14 cellular contexts compared by ENCODE assay signal in genomic region chr18:45916302-45916701, GRCh38. TPM values are rescaled to one million over a fixed set of nuclear protein-coding genes. Genes with fewer than 3 reads are reported as not detected.
DNase-seq lines count a peak whose midpoint lies in the region; ATAC-seq and TF ChIP-seq lines count a peak whose summit lies in the region.
"Had no signal": no experiment of that assay in that cellular context is flagged by ENCODE, and none has a peak within 500 bp of the region (broad histone marks: within the 10 kb centered on the region; RNA-seq: fewer than 3 reads in every experiment).

No MANE protein-coding gene starts in this region.

- H3K4me1 ChIP-seq in KMS-11 (ENCODE audit: low read depth, poor library complexity, severe bottlenecking), result no peaks in the 10 kb centered on the region
- no peaks in the 10 kb centered on the region for H3K4me1 ChIP-seq in ascending aorta

- H3K27me3 ChIP-seq in KMS-11 (ENCODE audit: insufficient read depth, low read depth) (no peaks in the 10 kb centered on the region), ascending aorta (no peaks in the 10 kb centered on the region)
- H3K27me3 ChIP-seq: BLaER1 had no signal

- peaks cover 5% of the 10 kb centered on the region; the same call in 1 of the 2 replicates for H3K36me3 ChIP-seq in KMS-11 (ENCODE audit: insufficient read depth)
- H3K36me3 ChIP-seq in ascending aorta, result peaks cover 54 to 65% of the 10 kb centered on the region in 2 donors

- H3K9me3 Mint-ChIP-seq in MCF 10A (ENCODE audit: unreplicated experiment), result no peaks in the 10 kb centered on the region
- no peaks in the 10 kb centered on the region for H3K9me3 Mint-ChIP-seq in activated T-helper 17 cell treated with anti-CD3 and anti-CD28 coated beads, Interleukin-2, amount 50 U/mL, for 72 hours
- H3K9me3 Mint-ChIP-seq: central memory CD8-positive, alpha-beta T cell; stimulated activated naive CD8-positive, alpha-beta T cell treated with anti-CD3 and anti-CD28 coated beads, Interleukin-15, amount 100 ng/mL, for 72 hours had no signal

- no peak for ATAC-seq in activated T-helper 17 cell treated with anti-CD3 and anti-CD28 coated beads, Interleukin-2, amount 50 U/mL, for 72 hours (replicated peaks)
- ATAC-seq in HG03196 (IDR thresholded peaks at IDR 0.05; ENCODE audit: unreplicated experiment), result no peak
- ATAC-seq: stimulated activated naive CD8-positive, alpha-beta T cell treated with anti-CD3 and anti-CD28 coated beads, Interleukin-15, amount 100 ng/mL, for 72 hours had no signal

- H3K4me3 ChIP-seq in KMS-11 (IDR thresholded peaks at IDR 0.05; ENCODE audit: insufficient read depth, low read depth, low read length) (no peak overlapping the region), retinal pigment epithelial cell (ENCODE audit: low read length) (no peak overlapping the region), ascending aorta (no peak overlapping the region)
- H3K4me3 ChIP-seq: BLaER1 had no signal

- no peak for TF ChIP-seq CTCF in MCF 10A (IDR thresholded peaks at IDR 0.05; ENCODE audit: unreplicated experiment)
- TF ChIP-seq CTCF in KMS-11 (conservative IDR thresholded peaks at IDR 0.05; ENCODE audit: low read depth, low read length), result 0 out of 2 replicates have a peak, but pooled peaks have one; percentile 27
- TF ChIP-seq CTCF in retinal pigment epithelial cell (conservative IDR thresholded peaks at IDR 0.05; ENCODE audit: low read depth, low read length), result peak; percentile 10
- TF ChIP-seq CTCF in ascending aorta (IDR thresholded peaks at IDR 0.05), result no peak

- H3K27me3 Mint-ChIP-seq in MCF 10A (ENCODE audit: insufficient read depth, unreplicated experiment), result no peaks in the 10 kb centered on the region
- H3K27me3 Mint-ChIP-seq in activated T-helper 17 cell treated with anti-CD3 and anti-CD28 coated beads, Interleukin-2, amount 50 U/mL, for 72 hours, result no peaks in the 10 kb centered on the region
- H3K27me3 Mint-ChIP-seq: central memory CD8-positive, alpha-beta T cell; stimulated activated naive CD8-positive, alpha-beta T cell treated with anti-CD3 and anti-CD28 coated beads, Interleukin-15, amount 100 ng/mL, for 72 hours had no signal

- no TSS peak for BruUV-seq in MCF 10A (replicated peaks; lab: Mats Ljungman, UMichigan)

- H3K4me1 Mint-ChIP-seq in MCF 10A (ENCODE audit: insufficient read depth, unreplicated experiment), result peaks cover 16% of the 10 kb centered on the region
- peaks cover 14% of the 10 kb centered on the region for H3K4me1 Mint-ChIP-seq in activated T-helper 17 cell treated with anti-CD3 and anti-CD28 coated beads, Interleukin-2, amount 50 U/mL, for 72 hours

- no peaks in the 10 kb centered on the region for H3K9me3 ChIP-seq in ascending aorta
- H3K9me3 ChIP-seq: BLaER1 had no signal

- peaks cover 77% of the 10 kb centered on the region for H3K36me3 Mint-ChIP-seq in MCF 10A (ENCODE audit: insufficient read depth, unreplicated experiment)
- peaks cover 96% of the 10 kb centered on the region for H3K36me3 Mint-ChIP-seq in activated T-helper 17 cell treated with anti-CD3 and anti-CD28 coated beads, Interleukin-2, amount 50 U/mL, for 72 hours (ENCODE audit: low read depth)

- DNase-seq in T47D (ENCODE audit: low read depth in 1 of 2, low spot score in 1 of 2) (peak; percentile 29 to 44), MCF 10A (ENCODE audit: unreplicated experiment) (no peak), retinal pigment epithelial cell (ENCODE audit: low read depth) (no peak), ascending aorta (ENCODE audit: low spot score in 2 of 2) (no peak)
- no peak for DNase-seq in stimulated activated naive CD4-positive, alpha-beta T cell treated with Interleukin-2 at 50 U/mL for 16 hours (lab: John Stamatoyannopoulos, UW)
- DNase-seq: activated effector memory CD4-positive, alpha-beta T cell treated with anti-CD3 and anti-CD28 coated beads, Interleukin-2, amount 50 U/mL, for 16 hours; IMR-90; NCI-H1694 treated with DMSO at 0.1 percent for 48 hours had no signal

- H3K4me2 ChIP-seq in KMS-11, result no peak overlapping the region
- H3K4me2 ChIP-seq: BLaER1 had no signal

- H4K20me1 ChIP-seq in KMS-11 (ENCODE audit: insufficient read depth), result no peaks in the 10 kb centered on the region
- H4K20me1 ChIP-seq: BLaER1 had no signal

- H3K4me3 Mint-ChIP-seq in MCF 10A (ENCODE audit: unreplicated experiment), result no peak overlapping the region
- H3K4me3 Mint-ChIP-seq in activated T-helper 17 cell treated with anti-CD3 and anti-CD28 coated beads, Interleukin-2, amount 50 U/mL, for 72 hours, result no peak overlapping the region
- H3K4me3 Mint-ChIP-seq: central memory CD8-positive, alpha-beta T cell; stimulated activated naive CD8-positive, alpha-beta T cell treated with anti-CD3 and anti-CD28 coated beads, Interleukin-15, amount 100 ng/mL, for 72 hours had no signal

- no peak overlapping the region for H3K9ac ChIP-seq in KMS-11
- H3K9ac ChIP-seq: BLaER1 had no signal

- H2AFZ ChIP-seq in KMS-11 (ENCODE audit: low read depth), result no peak overlapping the region

- H3K27ac Mint-ChIP-seq in MCF 10A (ENCODE audit: low read depth, unreplicated experiment), result no peak overlapping the region
- H3K27ac Mint-ChIP-seq in activated T-helper 17 cell treated with anti-CD3 and anti-CD28 coated beads, Interleukin-2, amount 50 U/mL, for 72 hours, result peak overlapping the region; percentile 42

- intact Hi-C loops in MCF 10A (cut with micrococcal nuclease), result no loop called here
- intact Hi-C loops in ascending aorta (cut with DNase I), result no loop called here

- POLR2A ChIA-PET in MCF 10A (lab: Yijun Ruan, JAX), result no interaction called here

- CTCF ChIA-PET in MCF 10A (lab: Yijun Ruan, JAX), result interaction anchor here (0.6 to 0.9 kb wide), 2 partner anchors 38 to 51 kb away, joined by 3 read pairs; no protein-coding TSS in a partner anchor

- in situ Hi-C loops in T47D (cut with HindIII; ENCODE audit: low pct_unique_long_range_greater_than_20kb, low sequenced_read_pairs), result no loop called here

- H3K27ac ChIP-seq in KMS-11 (no peak overlapping the region), ascending aorta (no peak overlapping the region)
- H3K27ac ChIP-seq: BLaER1 had no signal

- H3K79me2 ChIP-seq in KMS-11 (ENCODE audit: insufficient read depth, low read depth), result no peaks in the 10 kb centered on the region

RNA-seq across cellular contexts. Expression of gene EPG5, which starts 50.8 kb away (rescaled TPM):
- total RNA-seq in MCF 10A (2022) (19.4 and 25.7 TPM in 2 replicates), ascending aorta (9.8 TPM)
- total RNA-seq in activated T-helper 17 cell treated with anti-CD3 and anti-CD28 coated beads, Interleukin-2, amount 50 U/mL, for 72 hours, result 10 to 100 TPM; 22.9 to 24.0 TPM

Comparison
In these comparisons a context has a peak if more than half of its experiments do, and no peak if none do; other contexts are left out.
1. DNase-seq: peak in T47D (2 of 2); none in MCF 10A (single experiment), retinal pigment epithelial cell (single experiment), stimulated activated naive CD4-positive, alpha-beta T cell treated with Interleukin-2 at 50 U/mL for 16 hours (single experiment) and ascending aorta (0 of 2).
2. CTCF ChIP-seq: peak in KMS-11 (single experiment) and retinal pigment epithelial cell (single experiment); none in MCF 10A (single experiment) and ascending aorta (0 of 3).